13 cellular contexts compared by ENCODE assay signal in genomic region chr16:11498683-11499082, GRCh38.
DNase-seq lines count a peak whose midpoint lies in the region; ATAC-seq and TF ChIP-seq lines count a peak whose summit lies in the region.
"Had no signal": no experiment of that assay in that cellular context is flagged by ENCODE, and none has a peak within 500 bp of the region (broad histone marks: within the 10 kb centered on the region; RNA-seq: fewer than 3 reads in every experiment).

No MANE protein-coding gene starts in this region.

- no peak for ATAC-seq in psoas muscle
- no peak for ATAC-seq in activated T-cell treated with anti-CD3 and anti-CD28 coated beads, Interleukin-2, amount 50 U/mL, for 4 hours

- H3K27me3 ChIP-seq in psoas muscle (ENCODE audit: insufficient read depth in 3 of 3, low read length in 2 of 3): no peaks in the 10 kb centered on the region
- H3K27me3 ChIP-seq: tibial nerve had no signal

- H3K36me3 ChIP-seq in psoas muscle (ENCODE audit: insufficient read depth in 1 of 2, low read depth in 1 of 2): no peaks in the 10 kb centered on the region
- H3K36me3 ChIP-seq: tibial nerve had no signal

- H3K36me3 Mint-ChIP-seq in activated T-cell treated with anti-CD3 and anti-CD28 coated beads, Interleukin-2, amount 50 U/mL, for 4 hours (ENCODE audit: insufficient read depth): no peaks in the 10 kb centered on the region

- H3K9me3 ChIP-seq in psoas muscle: no peaks in the 10 kb centered on the region
- H3K9me3 ChIP-seq: tibial nerve had no signal

- TF ChIP-seq CTCF in VCaP (conservative IDR thresholded peaks at IDR 0.05) (no peak), psoas muscle (IDR thresholded peaks at IDR 0.05) (no peak)

- WGBS in psoas muscle, 3 donors: 75 to 86% (median 78%) methylated on average over 5 to 6 of the region's 6 CpGs

- no peaks in the 10 kb centered on the region for H3K9me3 Mint-ChIP-seq in activated T-cell treated with anti-CD3 and anti-CD28 coated beads, Interleukin-2, amount 50 U/mL, for 4 hours
- H3K9me3 Mint-ChIP-seq: H9 had no signal

- H3K27me3 Mint-ChIP-seq in activated T-cell treated with anti-CD3 and anti-CD28 coated beads, Interleukin-2, amount 50 U/mL, for 4 hours (ENCODE audit: low read depth): no peaks in the 10 kb centered on the region

- peak overlapping the region; percentile 89 for H3K27ac ChIP-seq in VCaP
- peak overlapping the region; percentile 94 for H3K27ac ChIP-seq in psoas muscle

- intact Hi-C loops in psoas muscle (cut with DNase I): no loop called here

- H3K4me3 Mint-ChIP-seq in activated T-cell treated with anti-CD3 and anti-CD28 coated beads, Interleukin-2, amount 50 U/mL, for 4 hours: no peak overlapping the region
- H3K4me3 Mint-ChIP-seq: H9 had no signal

- DNase-seq in DMS53 (lab: John Stamatoyannopoulos, UW) (peak; percentile 13), DMS53 treated with DMSO at 0.1 percent for 48 hours (lab: John Stamatoyannopoulos, UW; ENCODE audit: unreplicated experiment) (no peak), NCI-H2171 (lab: John Stamatoyannopoulos, UW) (peak; percentile 59), psoas muscle (peak in 1 of 2 donors; percentile 32)
- no peak for DNase-seq in effector CD4-positive, alpha-beta T cell
- DNase-seq in activated T-cell treated with anti-CD3 and anti-CD28 coated beads, Interleukin-2, amount 50 U/mL, for 4 hours: no peak
- no peak for DNase-seq in activated CD8-positive, alpha-beta memory T cell treated with anti-CD3 and anti-CD28 coated beads for 24 hours
- DNase-seq: activated CD4-positive, alpha-beta T cell treated with anti-CD3 and anti-CD28 coated beads, Interleukin-2, amount 50 U/mL, for 4 hours; H9; NCI-H1105 treated with DMSO at 0.1 percent for 48 hours; occipital lobe had no signal

- H3K4me1 Mint-ChIP-seq in activated T-cell treated with anti-CD3 and anti-CD28 coated beads, Interleukin-2, amount 50 U/mL, for 4 hours (ENCODE audit: low read depth): peaks cover 16% of the 10 kb centered on the region

- H3K4me1 ChIP-seq in psoas muscle: peaks cover 40% of the 10 kb centered on the region

- H3K4me3 ChIP-seq in psoas muscle: no peak overlapping the region
- H3K4me3 ChIP-seq: tibial nerve had no signal

Comparison
In these comparisons a context has a peak if more than half of its experiments do, and no peak if none do; other contexts are left out.
1. DNase-seq: peak in DMS53 (single experiment) and NCI-H2171 (single experiment); none in DMS53 treated with DMSO at 0.1 percent for 48 hours (single experiment), effector CD4-positive, alpha-beta T cell (single experiment), activated T-cell treated with anti-CD3 and anti-CD28 coated beads, Interleukin-2, amount 50 U/mL, for 4 hours (single experiment) and activated CD8-positive, alpha-beta memory T cell treated with anti-CD3 and anti-CD28 coated beads for 24 hours (single experiment).